Comparison of ENCODE assay signal across 1 cellular context in the genomic region with DNA sequence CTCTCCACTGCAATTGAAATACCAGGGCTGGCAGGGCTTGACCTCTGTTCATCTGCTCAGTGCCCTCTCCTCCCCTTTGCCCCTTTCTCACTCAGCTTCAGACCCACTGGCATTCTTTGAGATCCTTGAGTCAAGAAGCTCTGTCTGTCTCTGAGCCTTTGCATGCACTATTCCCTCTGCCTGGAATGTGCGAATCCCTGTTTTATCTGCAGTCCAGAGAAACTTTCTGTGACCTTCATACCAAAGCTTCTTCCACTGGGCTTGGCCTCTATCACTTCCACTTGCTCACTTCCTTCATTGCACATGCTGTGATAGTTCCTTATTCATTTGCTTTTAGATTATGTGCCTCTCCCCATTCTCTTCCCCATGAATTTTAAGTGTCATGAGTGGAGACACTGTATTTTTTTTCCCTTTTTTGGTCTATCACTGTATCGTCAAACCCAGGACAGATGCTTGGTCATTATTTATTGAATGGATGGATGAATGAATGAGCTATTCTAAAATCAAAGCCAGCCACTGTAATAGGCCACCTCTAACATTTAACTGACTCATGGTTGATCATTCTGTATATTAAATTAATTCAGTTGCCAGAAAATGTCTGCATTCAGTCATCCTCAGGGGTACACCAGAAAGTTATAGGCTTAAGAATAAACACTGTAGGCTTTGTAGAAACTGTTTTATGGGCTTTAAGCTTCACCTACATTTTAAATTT.
TF ChIP-seq lines count a peak whose summit lies in the region.

No MANE protein-coding gene starts in this region.

TF ChIP-seq in HepG2, 621 proteins besides CTCF, POLR2A, EP300 and RAD21 (continued from another document):
- TF ChIP-seq, protein P1, sequence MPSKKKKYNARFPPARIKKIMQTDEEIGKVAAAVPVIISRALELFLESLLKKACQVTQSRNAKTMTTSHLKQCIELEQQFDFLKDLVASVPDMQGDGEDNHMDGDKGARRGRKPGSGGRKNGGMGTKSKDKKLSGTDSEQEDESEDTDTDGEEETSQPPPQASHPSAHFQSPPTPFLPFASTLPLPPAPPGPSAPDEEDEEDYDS (CRISPR knock-in tag; IDR thresholded peaks at IDR 0.05): no peak
- TF ChIP-seq ZNF772 (CRISPR knock-in tag; IDR thresholded peaks at IDR 0.05): no peak
- peak; percentile 17 for TF ChIP-seq TEAD3 (CRISPR knock-in tag; optimal IDR thresholded peaks at IDR 0.05; ENCODE audit: borderline replicate concordance)
- no peak for TF ChIP-seq TMF1 (CRISPR knock-in tag; IDR thresholded peaks at IDR 0.05; ENCODE audit: low read depth)
